ENCODE assay signal across 15 cellular contexts in genomic region chr15:70715840-70716510, GRCh38. TPM values are rescaled to one million over a fixed set of nuclear protein-coding genes. Genes with fewer than 3 reads are reported as not detected.
DNase-seq lines count a peak whose midpoint lies in the region; ATAC-seq, FAIRE-seq and TF ChIP-seq lines count a peak whose summit lies in the region.
"Had no signal": no experiment of that assay in that cellular context is flagged by ENCODE, and none has a peak within 500 bp of the region (broad histone marks: within the 10 kb centered on the region; RNA-seq: fewer than 3 reads in every experiment).

No MANE protein-coding gene starts in this region.

- H3K9me2 ChIP-seq in GM23248 (ENCODE audit: insufficient read depth): no peaks in the 10 kb centered on the region

- H4K20me1 ChIP-seq in GM23248 (ENCODE audit: insufficient read depth): no peaks in the 10 kb centered on the region

- H3K9me3 ChIP-seq in GM23248 (ENCODE audit: low read depth) (no peaks in the 10 kb centered on the region), skeletal muscle tissue (ENCODE audit: control insufficient read depth in 3 of 3, low read length in 3 of 3) (no peaks in the 10 kb centered on the region)
- H3K9me3 ChIP-seq: left lung had no signal

- in situ Hi-C loops in GM23248 (cut with MboI): no loop called here

- no peak for FAIRE-seq in GM19239 (lab: Jason Lieb, UNC)
- FAIRE-seq: TTC549 had no signal

- peaks cover 82% of the 10 kb centered on the region for H3K79me2 ChIP-seq in GM23248 (ENCODE audit: insufficient read depth)

- no peak overlapping the region for H2AFZ ChIP-seq in GM23248

- no peak overlapping the region for H3K9ac ChIP-seq in GM23248
- no peak overlapping the region for H3K9ac ChIP-seq in skeletal muscle tissue (ENCODE audit: low read depth in 1 of 3, low read length in 3 of 3)

- H3K4me1 ChIP-seq in GM23248 (ENCODE audit: insufficient read depth) (peaks cover 48% of the 10 kb centered on the region), skeletal muscle tissue (ENCODE audit: control insufficient read depth in 3 of 3, insufficient read depth in 3 of 3, low read length in 3 of 3) (peaks cover 25 to 50% (median 35%) of the 10 kb centered on the region in 3 donors)

- H3K36me3 ChIP-seq in GM23248 (ENCODE audit: low read depth) (0 out of 2 replicates have a peak, but pooled peaks cover 6% of the 10 kb centered on the region), skeletal muscle tissue (ENCODE audit: control insufficient read depth in 3 of 3, insufficient read depth in 3 of 3, low read length in 3 of 3) (peaks cover 0 to 3% (median 0%) of the 10 kb centered on the region in 3 donors)
- H3K36me3 ChIP-seq: left lung had no signal

- no peak overlapping the region for H3K27ac ChIP-seq in GM23248
- H3K27ac ChIP-seq in skeletal muscle tissue (ENCODE audit: low read depth, low read length): peak overlapping the region; percentile 41
- H3K27ac ChIP-seq: left lung had no signal

- 65 to 69% methylated on average over 6 of the region's 6 CpGs for WGBS in GM23248 (ENCODE audit: low coverage in 1 of 2, low lambda C conversion rate in 2 of 2, missing lambda C conversion rate in 2 of 2), 2 experiments

- H3K4me3 ChIP-seq in GM23248: no peak overlapping the region
- H3K4me3 ChIP-seq in skeletal muscle tissue (ENCODE audit: low read length in 3 of 3): peak overlapping the region in 1 of 3 donors; percentile 28
- H3K4me3 ChIP-seq: left lung had no signal

- DNase-seq in GM23248 (peak; percentile 19), kidney tubule cell (ENCODE audit: low spot score) (peak; percentile 71), GM19239 (ENCODE audit: insufficient read length, low spot score) (no peak), SHP77 (lab: John Stamatoyannopoulos, UW) (no peak), NCI-H2171 treated with DMSO at 0.1 percent for 48 hours (lab: John Stamatoyannopoulos, UW) (no peak)
- DNase-seq: foreskin melanocyte; left lung; MM.1S; stimulated activated CD4-positive, alpha-beta T cell treated with anti-CD3 and anti-CD28 coated beads, Interleukin-2, amount 100 ng/mL, for 24 hours had no signal

- H3K4me2 ChIP-seq in GM23248 (ENCODE audit: unreplicated experiment): no peak overlapping the region

- H3K27me3 ChIP-seq in GM23248 (replicated peaks; ENCODE audit: insufficient read depth): no peaks in the 10 kb centered on the region
- H3K27me3 ChIP-seq in skeletal muscle tissue (ENCODE audit: control insufficient read depth in 3 of 3, insufficient read depth in 3 of 3, low read length in 3 of 3): no peaks in the 10 kb centered on the region

- peaks cover 47% of the 10 kb centered on the region for H3F3A ChIP-seq in GM23248 (ENCODE audit: insufficient read depth)

- ATAC-seq in SK-N-SH treated with all-trans-retinoic acid at 6 μM for 48 hours: peak; percentile 11; the same call in 2 of the 3 replicates
- no peak for ATAC-seq in GM18867 (IDR thresholded peaks at IDR 0.05; ENCODE audit: unreplicated experiment)
- ATAC-seq: left lung; stimulated activated memory B cell treated with anti-CD40 and anti-IgM and Interleukin-4, amounts not matched to agents 10 μg/mL and 1 μg/mL and 100 μg/mL, for 72 hours had no signal

TF ChIP-seq in SK-N-SH treated with all-trans-retinoic acid at 6 μM for 48 hours, 23 proteins besides CTCF, POLR2A, EP300 and RAD21:
- TF ChIP-seq ZFP3 (CRISPR knock-in tag; IDR thresholded peaks at IDR 0.05): peak; percentile 58; the same call in 1 of the 2 replicates
- 0 out of 2 replicates have a peak, but pooled peaks have one; percentile 15 for TF ChIP-seq CREB5 (CRISPR knock-in tag; IDR thresholded peaks at IDR 0.05; ENCODE audit: low read depth)
- no peak for TF ChIP-seq ZC3H10 (CRISPR knock-in tag; IDR thresholded peaks at IDR 0.05)

RNA-seq across cellular contexts. Expression of gene UACA, which starts 47.4 kb away (rescaled TPM):
- 47.0 and 64.0 TPM in 2 replicates for total RNA-seq in GM23248 (2014; rRNA removed; shearing (Covaris generic))
- polyA plus RNA-seq in GM23248 (2016; fragmentation: Nextera tagmentation; extraction: Ambion mirVana): 128 and 135 TPM in 2 replicates
- 100 TPM for total RNA-seq in skeletal muscle tissue
- total RNA-seq: OCI-LY7 had no signal

Comparison
In these comparisons a context has a peak if more than half of its experiments do, and no peak if none do; other contexts are left out.
1. DNase-seq: peak in GM23248 (single experiment) and kidney tubule cell (single experiment); none in GM19239 (single experiment), SHP77 (0 of 2) and NCI-H2171 treated with DMSO at 0.1 percent for 48 hours (single experiment).